Comparison of ENCODE assay signal across 26 cellular contexts in genomic region chr17:73863761-73864535, GRCh38.
"Had no signal": no experiment of that assay in that cellular context is flagged by ENCODE, and none has a peak within 500 bp of the region (broad histone marks: within the 10 kb centered on the region; RNA-seq: fewer than 3 reads in every experiment).

No MANE protein-coding gene starts in this region.

- H3K9me3 Mint-ChIP-seq: activated naive CD4-positive, alpha-beta T cell treated with anti-CD3 and anti-CD28 coated beads, Interleukin-2, amount 50 U/mL, for 24 hours; activated naive CD8-positive, alpha-beta T cell treated with anti-CD3 and anti-CD28 coated beads, Interleukin-2, amount 50 U/mL, for 24 hours; activated T-cell treated with anti-CD3 and anti-CD28 coated beads, Interleukin-2, amount 50 U/mL, for 24 hours; activated T-helper 1 cell treated with anti-CD3 and anti-CD28 coated beads, Interleukin-12 subunit alpha, Interleukin-12 subunit beta, Interleukin-2, Interleukin-4 antibody, amounts not matched to agents 30 ng/mL and 10 ng/mL and 1 ng/mL, durations not matched to agents 14 hours and 24 hours and 36 hours; T-helper 1 cell treated with Interleukin-12 subunit alpha and Interleukin-12 subunit beta and Interleukin-4 antibody, amounts not matched to agents 30 μg/mL and 1 μg/mL, for 36 hours had no signal

- H3K4me1 ChIP-seq: ascending aorta, body of pancreas had no signal

- H3K27ac ChIP-seq: ascending aorta, body of pancreas, cardiac muscle cell, colonic mucosa, PC-9, SK-N-MC had no signal

- H3K4me2 ChIP-seq: PC-9 had no signal

- H3K27ac Mint-ChIP-seq: activated CD8-positive, alpha-beta T cell treated with anti-CD3 and anti-CD28 coated beads, Interleukin-2, amount 10 ng/mL, durations not matched to agents 7 days and 5 days; activated naive CD4-positive, alpha-beta T cell treated with anti-CD3 and anti-CD28 coated beads, Interleukin-2, amount 50 U/mL, for 24 hours; activated naive CD8-positive, alpha-beta T cell treated with anti-CD3 and anti-CD28 coated beads, Interleukin-2, amount 50 U/mL, for 24 hours; activated T-cell treated with anti-CD3 and anti-CD28 coated beads, Interleukin-2, amount 50 U/mL, for 24 hours; activated T-helper 1 cell treated with anti-CD3 and anti-CD28 coated beads, Interleukin-12 subunit alpha, Interleukin-12 subunit beta, Interleukin-2, Interleukin-4 antibody, amounts not matched to agents 30 ng/mL and 10 ng/mL and 1 ng/mL, durations not matched to agents 14 hours and 24 hours and 36 hours; T-helper 1 cell treated with Interleukin-12 subunit alpha and Interleukin-12 subunit beta and Interleukin-4 antibody, amounts not matched to agents 30 μg/mL and 1 μg/mL, for 36 hours had no signal

- H3K36me3 ChIP-seq: ascending aorta, cardiac muscle cell, colonic mucosa had no signal

- H2AFZ ChIP-seq: PC-9 had no signal

- H3K36me3 Mint-ChIP-seq: activated naive CD4-positive, alpha-beta T cell treated with anti-CD3 and anti-CD28 coated beads, Interleukin-2, amount 50 U/mL, for 24 hours had no signal

- H3K4me1 Mint-ChIP-seq: activated naive CD4-positive, alpha-beta T cell treated with anti-CD3 and anti-CD28 coated beads, Interleukin-2, amount 50 U/mL, for 24 hours had no signal

- H3K4me3 Mint-ChIP-seq: activated CD8-positive, alpha-beta T cell treated with anti-CD3 and anti-CD28 coated beads, Interleukin-2, amount 10 ng/mL, durations not matched to agents 7 days and 5 days; activated naive CD4-positive, alpha-beta T cell treated with anti-CD3 and anti-CD28 coated beads, Interleukin-2, amount 50 U/mL, for 24 hours; activated naive CD8-positive, alpha-beta T cell treated with anti-CD3 and anti-CD28 coated beads, Interleukin-2, amount 50 U/mL, for 24 hours; activated T-cell treated with anti-CD3 and anti-CD28 coated beads, Interleukin-2, amount 50 U/mL, for 24 hours; activated T-helper 1 cell treated with anti-CD3 and anti-CD28 coated beads, Interleukin-12 subunit alpha, Interleukin-12 subunit beta, Interleukin-2, Interleukin-4 antibody, amounts not matched to agents 30 ng/mL and 10 ng/mL and 1 ng/mL, durations not matched to agents 14 hours and 24 hours and 36 hours; T-helper 1 cell treated with Interleukin-12 subunit alpha and Interleukin-12 subunit beta and Interleukin-4 antibody, amounts not matched to agents 30 μg/mL and 1 μg/mL, for 36 hours had no signal

- H3K4me3 ChIP-seq: ascending aorta, body of pancreas, cardiac muscle cell, colonic mucosa, PC-9, SK-N-MC had no signal

- DNase-seq: activated CD4-positive, alpha-beta T cell treated with anti-CD3 and anti-CD28 coated beads for 4 hours; activated CD4-positive, alpha-beta T cell treated with anti-CD3 and anti-CD28 coated beads, Interleukin-2, amount 50 U/mL, for 4 hours; activated CD8-positive, alpha-beta T cell treated with anti-CD3 and anti-CD28 coated beads, Interleukin-2, amount 10 ng/mL, durations not matched to agents 7 days and 5 days; activated effector memory CD4-positive, alpha-beta T cell treated with Interleukin-2 at 50 U/mL for 16 hours; activated naive CD4-positive, alpha-beta T cell; activated naive CD8-positive, alpha-beta T cell treated with anti-CD3 and anti-CD28 coated beads, Interleukin-2, amount 50 U/mL, for 24 hours; activated T-cell treated with anti-CD3 and anti-CD28 coated beads, Interleukin-2, amount 50 U/mL, for 24 hours; amniotic stem cell; body of pancreas; colonic mucosa; MM.1S; NCI-H1694; NCI-H2029; NCI-H2107; NCI-H2171 treated with DMSO at 0.1 percent for 48 hours; NCI-H510A treated with DMSO at 0.1 percent for 48 hours; NCI-H69; PC-9; SIG-M5 had no signal

- H3K27me3 Mint-ChIP-seq: activated naive CD4-positive, alpha-beta T cell treated with anti-CD3 and anti-CD28 coated beads, Interleukin-2, amount 50 U/mL, for 24 hours; activated naive CD8-positive, alpha-beta T cell treated with anti-CD3 and anti-CD28 coated beads, Interleukin-2, amount 50 U/mL, for 24 hours; activated T-cell treated with anti-CD3 and anti-CD28 coated beads, Interleukin-2, amount 50 U/mL, for 24 hours had no signal

- H3K27me3 ChIP-seq: ascending aorta, body of pancreas, cardiac muscle cell, colonic mucosa had no signal

- H3K9me3 ChIP-seq: ascending aorta, body of pancreas, colonic mucosa had no signal

- ATAC-seq: activated CD4-positive, CD25-positive, alpha-beta regulatory T cell treated with anti-CD3 and anti-CD28 coated beads, Interleukin-2, amount 50 U/mL, for 24 hours; activated CD8-positive, alpha-beta T cell treated with anti-CD3 and anti-CD28 coated beads, Interleukin-2, amount 10 ng/mL, durations not matched to agents 7 days and 5 days; activated naive CD8-positive, alpha-beta T cell treated with anti-CD3 and anti-CD28 coated beads, Interleukin-2, amount 50 U/mL, for 24 hours; body of pancreas had no signal
